Comparison of ENCODE assay signal across 16 cellular contexts in genomic region chr2:207950761-207951114, GRCh38.
DNase-seq lines count a peak whose midpoint lies in the region; ATAC-seq, FAIRE-seq and TF ChIP-seq lines count a peak whose summit lies in the region.
"Had no signal": no experiment of that assay in that cellular context is flagged by ENCODE, and none has a peak within 500 bp of the region (broad histone marks: within the 10 kb centered on the region; RNA-seq: fewer than 3 reads in every experiment).

No MANE protein-coding gene starts in this region.

- H3K27me3 ChIP-seq in H9 (ENCODE audit: insufficient read depth, low read length) (no peaks in the 10 kb centered on the region), NT2/D1 (ENCODE audit: insufficient read depth, insufficient read length) (no peaks in the 10 kb centered on the region), iPS-20b (ENCODE audit: insufficient read depth, low read length) (no peaks in the 10 kb centered on the region), pancreas (no peaks in the 10 kb centered on the region), heart left ventricle (no peaks in the 10 kb centered on the region)
- H3K27me3 ChIP-seq: BLaER1 treated with 17β-estradiol and CSF1 and Interleukin-3, amounts not matched to agents 10 nM and 100 nM had no signal

- no peak overlapping the region for H2BK120ac ChIP-seq in H9 (ENCODE audit: low read depth, low read length, poor library complexity, severe bottlenecking)

- no peak overlapping the region for H3K23ac ChIP-seq in H9 (ENCODE audit: insufficient read length, low read depth, low read length)

- H3K14ac ChIP-seq in H9 (ENCODE audit: insufficient read depth, low read length) = no peak overlapping the region; the same call in 1 of the 2 replicates

- no peak overlapping the region for H3T11ph ChIP-seq in H9 (ENCODE audit: low read length)

- H3K18ac ChIP-seq in H9 (ENCODE audit: insufficient read length, low read depth, low read length) = no peak overlapping the region

- TF ChIP-seq POLR2A in heart left ventricle (IDR thresholded peaks at IDR 0.05) = no peak

- no peak overlapping the region for H2BK12ac ChIP-seq in H9 (ENCODE audit: insufficient read length, low read depth, low read length)

- ATAC-seq in pancreas (no peak), heart left ventricle (no peak), HG02759 (IDR thresholded peaks at IDR 0.05; ENCODE audit: unreplicated experiment) (no peak)
- ATAC-seq: CD8-positive, alpha-beta T cell; GM12878; HCT116 had no signal

- intact Hi-C loops in pancreas (cut with DNase I) = no loop called here
- intact Hi-C loops in heart left ventricle (cut with DNase I) = no loop called here

- no peaks in the 10 kb centered on the region for H3K79me1 ChIP-seq in H9 (ENCODE audit: insufficient read depth, low read depth, low read length, poor library complexity, severe bottlenecking)

- H3K4me3 ChIP-seq in NT2/D1 (ENCODE audit: insufficient read length, low read depth) (no peak overlapping the region), iPS-20b (ENCODE audit: low read length) (peak overlapping the region; percentile 34), pancreas (no peak overlapping the region), heart left ventricle (no peak overlapping the region)
- H3K4me3 ChIP-seq: BLaER1 treated with 17β-estradiol and CSF1 and Interleukin-3, amounts not matched to agents 10 nM and 100 nM; GM12878 had no signal

- H3K27ac ChIP-seq in H9 (ENCODE audit: insufficient read length, low read depth, low read length) (peak overlapping the region; percentile 57), iPS-20b (ENCODE audit: low read length) (peak overlapping the region; percentile 10), pancreas (no peak overlapping the region), heart left ventricle (no peak overlapping the region)
- H3K27ac ChIP-seq: KMS-11 had no signal

- no peak overlapping the region for H2BK20ac ChIP-seq in H9 (ENCODE audit: low read depth, low read length, poor library complexity, severe bottlenecking)

- no peak overlapping the region for H2AK5ac ChIP-seq in H9 (ENCODE audit: insufficient read length, low read length)

- H2BK5ac ChIP-seq in H9 (ENCODE audit: insufficient read length, low read length) = no peak overlapping the region

- no peaks in the 10 kb centered on the region for H4K20me1 ChIP-seq in H9 (ENCODE audit: control insufficient read depth, insufficient read depth, insufficient read length)

- H3K56ac ChIP-seq in H9 (ENCODE audit: insufficient read length, low read depth, low read length) = no peak overlapping the region

- H3K9me3 Mint-ChIP-seq in H9 = no peaks in the 10 kb centered on the region
- H3K9me3 Mint-ChIP-seq: CD8-positive, alpha-beta T cell; HFFc6 had no signal

- no peak overlapping the region for H4K91ac ChIP-seq in H9 (ENCODE audit: insufficient read length, low read depth, low read length)

- no peaks in the 10 kb centered on the region for H3K27me3 Mint-ChIP-seq in H9 (ENCODE audit: low read depth)
- H3K27me3 Mint-ChIP-seq: B cell had no signal

- H3K4ac ChIP-seq in H9 (ENCODE audit: low read depth, low read length) = no peak overlapping the region

- no peak overlapping the region for H2AFZ ChIP-seq in H9 (ENCODE audit: low read length)

- H3K36me3 Mint-ChIP-seq in H9 (ENCODE audit: insufficient read depth in 1 of 3, low read depth in 3 of 3) = no peaks in the 10 kb centered on the region

- no peak for FAIRE-seq in pancreas (lab: Jason Lieb, UNC)
- FAIRE-seq: GM12878, H54 had no signal

- peak overlapping the region in 1 of 2 experiments; percentile 6; a peak in 1 of 5 replicates for H3K4me3 Mint-ChIP-seq in H9
- H3K4me3 Mint-ChIP-seq: B cell; CD8-positive, alpha-beta T cell; HFFc6 had no signal

- DNase-seq in H9 (no peak), NT2/D1 (ENCODE audit: low read depth, low spot score) (peak; percentile 39), pancreas (no peak), heart left ventricle (no peak)
- DNase-seq: Calu3; CD8-positive, alpha-beta T cell; DMS79 treated with DMSO at 0.1 percent for 48 hours; HFFc6 had no signal

- H3K79me2 ChIP-seq in H9 (ENCODE audit: insufficient read depth, low read length) = no peaks in the 10 kb centered on the region

- no peak overlapping the region for H4K8ac ChIP-seq in H9 (replicated peaks; ENCODE audit: insufficient read length, low read depth, low read length)

- peaks cover 52 to 54% of the 10 kb centered on the region in 2 experiments for H3K4me1 Mint-ChIP-seq in H9

- no peaks in the 10 kb centered on the region for H3K23me2 ChIP-seq in H9 (ENCODE audit: insufficient read length, low read depth, low read length, poor library complexity, severe bottlenecking)

- H3K9ac ChIP-seq in H9 (ENCODE audit: extremely low read depth, insufficient read length, low read length) = no peak overlapping the region
- H3K9ac ChIP-seq in NT2/D1 (ENCODE audit: insufficient read length, low read depth) = no peak overlapping the region
- H3K9ac ChIP-seq in iPS-20b (ENCODE audit: low read depth, low read length) = peak overlapping the region; percentile 31; the same call in 1 of the 2 replicates
- H3K9ac ChIP-seq: BLaER1 treated with 17β-estradiol and CSF1 and Interleukin-3, amounts not matched to agents 10 nM and 100 nM; KMS-11 had no signal

- WGBS in H9 (ENCODE audit: extremely low coverage, insufficient read length, low lambda C conversion rate) = no CpG with 5 or more reads among the region's 2 CpGs
- WGBS in pancreas, 2 donors = 52 to 59% methylated on average over 2 of the region's 2 CpGs
- 44 to 56% (median 49%) methylated on average over 2 of the region's 2 CpGs for WGBS in heart left ventricle, 4 donors

- H4K5ac ChIP-seq in H9 (ENCODE audit: insufficient read length, low read depth, low read length) = no peak overlapping the region

- no peak for TF ChIP-seq CTCF in H9 (conservative IDR thresholded peaks at IDR 0.05)
- no peak for TF ChIP-seq CTCF in pancreas (IDR thresholded peaks at IDR 0.05)
- no peak for TF ChIP-seq CTCF in heart left ventricle (IDR thresholded peaks at IDR 0.05)

- H3K27ac Mint-ChIP-seq in H9 = peak overlapping the region; percentile 77 to 82 (median 78); a peak in 5 of 7 replicates
- H3K27ac Mint-ChIP-seq: B cell; CD8-positive, alpha-beta T cell; HFFc6 had no signal

- no peaks in the 10 kb centered on the region for H3K9me3 ChIP-seq in H9 (ENCODE audit: control insufficient read depth, low read depth, low read length)
- H3K9me3 ChIP-seq in NT2/D1 (ENCODE audit: insufficient read depth, low read length) = no peaks in the 10 kb centered on the region
- no peaks in the 10 kb centered on the region for H3K9me3 ChIP-seq in iPS-20b (ENCODE audit: insufficient read depth, low read depth, low read length)
- H3K9me3 ChIP-seq in pancreas = no peaks in the 10 kb centered on the region
- no peaks in the 10 kb centered on the region for H3K9me3 ChIP-seq in heart left ventricle
- H3K9me3 ChIP-seq: BLaER1 treated with 17β-estradiol and CSF1 and Interleukin-3, amounts not matched to agents 10 nM and 100 nM had no signal

- H3K4me1 ChIP-seq in H9 (ENCODE audit: insufficient read depth, low read length) = peaks cover 11% of the 10 kb centered on the region
- no peaks in the 10 kb centered on the region for H3K4me1 ChIP-seq in NT2/D1 (ENCODE audit: insufficient read depth, insufficient read length)
- H3K4me1 ChIP-seq in iPS-20b (ENCODE audit: insufficient read depth, low read length) = peaks cover 33% of the 10 kb centered on the region
- peaks cover 0 to 2% (median 0%) of the 10 kb centered on the region in 3 donors for H3K4me1 ChIP-seq in pancreas
- H3K4me1 ChIP-seq in heart left ventricle = peaks cover 0 to 41% (median 20%) of the 10 kb centered on the region in 12 donors

- H3K4me2 ChIP-seq in H9 (ENCODE audit: insufficient read depth, insufficient read length, low read length) = peak overlapping the region; percentile 9
- H3K4me2 ChIP-seq: KMS-11 had no signal

- no peak overlapping the region for H2BK15ac ChIP-seq in H9 (ENCODE audit: low read depth, low read length)

- H3K36me3 ChIP-seq in NT2/D1 (ENCODE audit: insufficient read depth, insufficient read length, low read length) = no peaks in the 10 kb centered on the region
- H3K36me3 ChIP-seq in iPS-20b (ENCODE audit: insufficient read depth, low read depth, low read length) = no peaks in the 10 kb centered on the region
- no peaks in the 10 kb centered on the region for H3K36me3 ChIP-seq in pancreas
- H3K36me3 ChIP-seq in heart left ventricle = peaks cover 0 to 6% (median 0%) of the 10 kb centered on the region in 9 donors

Comparison
In these comparisons a context has a peak if more than half of its experiments do, and no peak if none do; other contexts are left out.
1. H3K27ac ChIP-seq: peak in H9 (single experiment) and iPS-20b (single experiment); none in pancreas (0 of 4) and heart left ventricle (0 of 12).